In the genomic region with DNA sequence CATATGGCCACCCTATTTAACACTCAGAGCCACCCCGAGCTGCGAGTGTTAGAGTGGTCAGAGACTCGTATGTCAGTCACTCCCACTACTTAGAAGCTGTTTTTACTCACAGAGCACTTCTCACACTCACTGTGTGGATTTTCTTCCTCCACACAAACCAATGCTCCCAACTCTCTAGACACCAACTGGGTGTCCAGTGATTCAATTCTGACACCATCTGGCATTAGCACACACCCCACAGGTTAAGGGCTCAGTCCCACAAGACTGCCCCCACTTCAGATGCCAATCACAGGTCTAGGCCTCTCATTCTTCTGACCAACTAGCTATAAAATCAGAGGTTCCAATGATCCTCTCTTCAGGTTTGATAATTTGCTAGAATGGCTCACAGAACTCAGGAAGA, we compare ENCODE assay signal across 1 cellular context.
TF ChIP-seq lines count a peak whose summit lies in the region.

No MANE protein-coding gene starts in this region.

TF ChIP-seq in GM23338, 12 proteins besides CTCF, POLR2A, EP300 and RAD21 (continued from another document):
- TF ChIP-seq, protein P1, sequence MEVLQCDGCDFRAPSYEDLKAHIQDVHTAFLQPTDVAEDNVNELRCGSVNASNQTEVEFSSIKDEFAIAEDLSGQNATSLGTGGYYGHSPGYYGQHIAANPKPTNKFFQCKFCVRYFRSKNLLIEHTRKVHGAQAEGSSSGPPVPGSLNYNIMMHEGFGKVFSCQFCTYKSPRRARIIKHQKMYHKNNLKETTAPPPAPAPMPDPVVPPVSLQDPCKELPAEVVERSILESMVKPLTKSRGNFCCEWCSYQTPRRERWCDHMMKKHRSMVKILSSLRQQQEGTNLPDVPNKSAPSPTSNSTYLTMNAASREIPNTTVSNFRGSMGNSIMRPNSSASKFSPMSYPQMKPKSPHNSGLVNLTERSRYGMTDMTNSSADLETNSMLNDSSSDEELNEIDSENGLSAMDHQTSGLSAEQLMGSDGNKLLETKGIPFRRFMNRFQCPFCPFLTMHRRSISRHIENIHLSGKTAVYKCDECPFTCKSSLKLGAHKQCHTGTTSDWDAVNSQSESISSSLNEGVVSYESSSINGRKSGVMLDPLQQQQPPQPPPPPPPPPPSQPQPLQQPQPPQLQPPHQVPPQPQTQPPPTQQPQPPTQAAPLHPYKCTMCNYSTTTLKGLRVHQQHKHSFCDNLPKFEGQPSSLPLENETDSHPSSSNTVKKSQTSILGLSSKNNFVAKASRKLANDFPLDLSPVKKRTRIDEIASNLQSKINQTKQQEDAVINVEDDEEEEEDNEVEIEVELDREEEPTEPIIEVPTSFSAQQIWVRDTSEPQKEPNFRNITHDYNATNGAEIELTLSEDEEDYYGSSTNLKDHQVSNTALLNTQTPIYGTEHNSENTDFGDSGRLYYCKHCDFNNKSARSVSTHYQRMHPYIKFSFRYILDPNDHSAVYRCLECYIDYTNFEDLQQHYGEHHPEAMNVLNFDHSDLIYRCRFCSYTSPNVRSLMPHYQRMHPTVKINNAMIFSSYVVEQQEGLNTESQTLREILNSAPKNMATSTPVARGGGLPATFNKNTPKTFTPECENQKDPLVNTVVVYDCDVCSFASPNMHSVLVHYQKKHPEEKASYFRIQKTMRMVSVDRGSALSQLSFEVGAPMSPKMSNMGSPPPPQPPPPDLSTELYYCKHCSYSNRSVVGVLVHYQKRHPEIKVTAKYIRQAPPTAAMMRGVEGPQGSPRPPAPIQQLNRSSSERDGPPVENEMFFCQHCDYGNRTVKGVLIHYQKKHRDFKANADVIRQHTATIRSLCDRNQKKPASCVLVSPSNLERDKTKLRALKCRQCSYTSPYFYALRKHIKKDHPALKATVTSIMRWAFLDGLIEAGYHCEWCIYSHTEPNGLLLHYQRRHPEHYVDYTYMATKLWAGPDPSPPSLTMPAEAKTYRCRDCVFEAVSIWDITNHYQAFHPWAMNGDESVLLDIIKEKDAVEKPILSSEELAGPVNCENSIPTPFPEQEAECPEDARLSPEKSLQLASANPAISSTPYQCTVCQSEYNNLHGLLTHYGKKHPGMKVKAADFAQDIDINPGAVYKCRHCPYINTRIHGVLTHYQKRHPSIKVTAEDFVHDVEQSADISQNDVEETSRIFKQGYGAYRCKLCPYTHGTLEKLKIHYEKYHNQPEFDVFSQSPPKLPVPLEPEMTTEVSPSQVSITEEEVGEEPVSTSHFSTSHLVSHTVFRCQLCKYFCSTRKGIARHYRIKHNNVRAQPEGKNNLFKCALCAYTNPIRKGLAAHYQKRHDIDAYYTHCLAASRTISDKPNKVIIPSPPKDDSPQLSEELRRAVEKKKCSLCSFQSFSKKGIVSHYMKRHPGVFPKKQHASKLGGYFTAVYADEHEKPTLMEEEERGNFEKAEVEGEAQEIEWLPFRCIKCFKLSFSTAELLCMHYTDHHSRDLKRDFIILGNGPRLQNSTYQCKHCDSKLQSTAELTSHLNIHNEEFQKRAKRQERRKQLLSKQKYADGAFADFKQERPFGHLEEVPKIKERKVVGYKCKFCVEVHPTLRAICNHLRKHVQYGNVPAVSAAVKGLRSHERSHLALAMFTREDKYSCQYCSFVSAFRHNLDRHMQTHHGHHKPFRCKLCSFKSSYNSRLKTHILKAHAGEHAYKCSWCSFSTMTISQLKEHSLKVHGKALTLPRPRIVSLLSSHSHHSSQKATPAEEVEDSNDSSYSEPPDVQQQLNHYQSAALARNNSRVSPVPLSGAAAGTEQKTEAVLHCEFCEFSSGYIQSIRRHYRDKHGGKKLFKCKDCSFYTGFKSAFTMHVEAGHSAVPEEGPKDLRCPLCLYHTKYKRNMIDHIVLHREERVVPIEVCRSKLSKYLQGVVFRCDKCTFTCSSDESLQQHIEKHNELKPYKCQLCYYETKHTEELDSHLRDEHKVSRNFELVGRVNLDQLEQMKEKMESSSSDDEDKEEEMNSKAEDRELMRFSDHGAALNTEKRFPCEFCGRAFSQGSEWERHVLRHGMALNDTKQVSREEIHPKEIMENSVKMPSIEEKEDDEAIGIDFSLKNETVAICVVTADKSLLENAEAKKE (CRISPR knock-in tag; IDR thresholded peaks at IDR 0.05), result no peak
- no peak for TF ChIP-seq ZNF331 (CRISPR knock-in tag; IDR thresholded peaks at IDR 0.05; ENCODE audit: low read depth)
- TF ChIP-seq STAT1 (IDR thresholded peaks at IDR 0.05; ENCODE audit: unreplicated experiment), result no peak
- no peak for TF ChIP-seq EZH2 (IDR thresholded peaks at IDR 0.05; ENCODE audit: low read depth, unreplicated experiment)
